22 cellular contexts compared by ENCODE assay signal in genomic region chr10:27820637-27821036, GRCh38.
A peak's percentile ranks its signal among the peaks of the same experiment; 100 is the strongest.
DNase-seq lines count a peak whose midpoint lies in the region; ATAC-seq and TF ChIP-seq lines count a peak whose summit lies in the region.
"Had no signal": no experiment of that assay in that cellular context is flagged by ENCODE, and none has a peak within 500 bp of the region (broad histone marks: within the 10 kb centered on the region; RNA-seq: fewer than 3 reads in every experiment).

No MANE protein-coding gene starts in this region.

- TF ChIP-seq CTCF in body of pancreas (IDR thresholded peaks at IDR 0.05) (no peak), omental fat pad (IDR thresholded peaks at IDR 0.05) (no peak), smooth muscle cell (IDR thresholded peaks at IDR 0.05; ENCODE audit: borderline replicate concordance, insufficient read depth, poor library complexity, severe bottlenecking) (no peak), PC-3 (conservative IDR thresholded peaks at IDR 0.05; ENCODE audit: low read depth, low read length) (no peak)

- no peak for TF ChIP-seq POLR2A in body of pancreas (IDR thresholded peaks at IDR 0.05)

- no TSS peak for BruUV-seq in PC-3 (replicated peaks; lab: Mats Ljungman, UMichigan)

- DNase-seq in DMS53 treated with DMSO at 0.1 percent for 48 hours (lab: John Stamatoyannopoulos, UW; ENCODE audit: unreplicated experiment) (peak; percentile 73), body of pancreas (peak in 3 of 4 donors; percentile 21 to 27 (median 23)), omental fat pad (ENCODE audit: low spot score) (no peak), smooth muscle cell (lab: John Stamatoyannopoulos, UW; ENCODE audit: unreplicated experiment) (no peak), midbrain (lab: John Stamatoyannopoulos, UW) (no peak), PC-3 (no peak)
- DNase-seq: CD8-positive, alpha-beta T cell; DMS153; GDM1; NCI-H1417; NCI-H1694 treated with DMSO at 0.1 percent for 48 hours; NCI-H2081 treated with DMSO at 0.1 percent for 48 hours; NCI-H2171 treated with DMSO at 0.1 percent for 48 hours; NCI-H526; OCI-M1; SHP77 treated with DMSO at 0.1 percent for 48 hours; SK-N-SH had no signal

- no peak overlapping the region for H3K9ac ChIP-seq in smooth muscle cell (ENCODE audit: low read depth)
- no peak overlapping the region for H3K9ac ChIP-seq in PC-3 (ENCODE audit: low read length)
- H3K9ac ChIP-seq: BLaER1 treated with 17β-estradiol and CSF1 and Interleukin-3, amounts not matched to agents 10 nM and 100 nM; SK-N-SH had no signal

- WGBS in body of pancreas, 2 donors = 61 to 76% methylated on average over 3 of the region's 3 CpGs
- 42% methylated on average over 3 of the region's 3 CpGs for WGBS in smooth muscle cell (ENCODE audit: low lambda C conversion rate)

- H3K79me2 ChIP-seq in smooth muscle cell (ENCODE audit: low read depth) (no peaks in the 10 kb centered on the region), PC-3 (ENCODE audit: low read length) (no peaks in the 10 kb centered on the region)

- H3K27ac ChIP-seq in body of pancreas (peak overlapping the region in 3 of 4 donors; percentile 42 to 70 (median 52)), smooth muscle cell (ENCODE audit: low read depth) (peak overlapping the region; percentile 64), PC-3 (ENCODE audit: low read length) (no peak overlapping the region)
- H3K27ac ChIP-seq: BLaER1 treated with 17β-estradiol and CSF1 and Interleukin-3, amounts not matched to agents 10 nM and 100 nM had no signal

- no peak overlapping the region for H3K4me3 ChIP-seq in body of pancreas
- no peak overlapping the region for H3K4me3 ChIP-seq in smooth muscle cell
- no peak overlapping the region for H3K4me3 ChIP-seq in PC-3 (ENCODE audit: low read length)
- H3K4me3 ChIP-seq: BLaER1 treated with 17β-estradiol and CSF1 and Interleukin-3, amounts not matched to agents 10 nM and 100 nM; K562; MG63 had no signal

- POLR2A ChIA-PET in PC-3 (lab: Charles Lee; ENCODE audit: unreplicated experiment) = no interaction called here

- ATAC-seq in body of pancreas (peak; percentile 40), omental fat pad (ENCODE audit: low FRiP score) (peak; percentile 14), HG03571 (IDR thresholded peaks at IDR 0.05; ENCODE audit: unreplicated experiment) (no peak), PC-3 (no peak), GM19035 (IDR thresholded peaks at IDR 0.05; ENCODE audit: unreplicated experiment) (no peak)
- ATAC-seq: CD8-positive, alpha-beta T cell; K562 had no signal

- H3K9me3 ChIP-seq in body of pancreas (no peaks in the 10 kb centered on the region), smooth muscle cell (replicated peaks; ENCODE audit: low read depth) (no peaks in the 10 kb centered on the region), PC-3 (ENCODE audit: low read length) (no peaks in the 10 kb centered on the region)
- H3K9me3 ChIP-seq: SK-N-SH had no signal

- no peaks in the 10 kb centered on the region for H3K9me2 ChIP-seq in PC-3 (replicated peaks; ENCODE audit: low read length)
- H3K9me2 ChIP-seq: SK-N-SH had no signal

- peaks cover 16% of the 10 kb centered on the region for H3K4me1 ChIP-seq in body of pancreas
- no peaks in the 10 kb centered on the region for H3K4me1 ChIP-seq in smooth muscle cell (ENCODE audit: low read depth)
- H3K4me1 ChIP-seq in PC-3 (ENCODE audit: insufficient read depth, low read length) = peaks cover 4% of the 10 kb centered on the region; the same call in 1 of the 2 replicates

- no peaks in the 10 kb centered on the region for H4K20me1 ChIP-seq in smooth muscle cell (ENCODE audit: low read depth)
- no peaks in the 10 kb centered on the region for H4K20me1 ChIP-seq in PC-3 (ENCODE audit: low read length)
- H4K20me1 ChIP-seq: BLaER1 treated with 17β-estradiol and CSF1 and Interleukin-3, amounts not matched to agents 10 nM and 100 nM had no signal

- H2AFZ ChIP-seq in smooth muscle cell (ENCODE audit: low read depth) (no peak overlapping the region), PC-3 (ENCODE audit: low read length) (no peak overlapping the region)

- H3K4me2 ChIP-seq in smooth muscle cell = peak overlapping the region; percentile 57
- no peak overlapping the region for H3K4me2 ChIP-seq in PC-3 (ENCODE audit: low read length)
- H3K4me2 ChIP-seq: BLaER1 treated with 17β-estradiol and CSF1 and Interleukin-3, amounts not matched to agents 10 nM and 100 nM; SK-N-SH had no signal

- H3K27me3 ChIP-seq in body of pancreas (no peaks in the 10 kb centered on the region), smooth muscle cell (ENCODE audit: low read depth) (no peaks in the 10 kb centered on the region), PC-3 (ENCODE audit: low read length) (no peaks in the 10 kb centered on the region)
- H3K27me3 ChIP-seq: BLaER1 treated with 17β-estradiol and CSF1 and Interleukin-3, amounts not matched to agents 10 nM and 100 nM; MG63 had no signal

- CTCF ChIA-PET in PC-3 (lab: Charles Lee) = no interaction called here

- H3F3A ChIP-seq in smooth muscle cell (ENCODE audit: low read depth) = peaks cover 7% of the 10 kb centered on the region
- H3F3A ChIP-seq in PC-3 (ENCODE audit: low read length, unreplicated experiment) = no peaks in the 10 kb centered on the region

- H3K36me3 ChIP-seq in body of pancreas (replicated peaks in 1 of 2; ENCODE audit: insufficient read depth in 1 of 2, low read depth in 2 of 2) = no peaks in the 10 kb centered on the region
- H3K36me3 ChIP-seq in smooth muscle cell (ENCODE audit: low read depth) = no peaks in the 10 kb centered on the region
- no peaks in the 10 kb centered on the region for H3K36me3 ChIP-seq in PC-3 (ENCODE audit: low read depth, low read length)
- H3K36me3 ChIP-seq: BLaER1 treated with 17β-estradiol and CSF1 and Interleukin-3, amounts not matched to agents 10 nM and 100 nM; MG63 had no signal

- intact Hi-C loops in body of pancreas (cut with DNase I) = no loop called here
- intact Hi-C loops in PC-3 (cut with micrococcal nuclease) = no loop called here

Comparison
In these comparisons a context has a peak if more than half of its experiments do, and no peak if none do; other contexts are left out.
1. DNase-seq: peak in DMS53 treated with DMSO at 0.1 percent for 48 hours (single experiment) and body of pancreas (3 of 4); none in omental fat pad (single experiment), smooth muscle cell (single experiment), midbrain (single experiment) and PC-3 (single experiment).
2. ATAC-seq: peak in body of pancreas (single experiment) and omental fat pad (single experiment); none in HG03571 (single experiment), PC-3 (single experiment) and GM19035 (single experiment).